Comparison of ENCODE assay signal across 10 cellular contexts in genomic region chr14:20440882-20441281, GRCh38. TPM values are rescaled to one million over a fixed set of nuclear protein-coding genes. Genes with fewer than 3 reads are reported as not detected.
DNase-seq lines count a peak whose midpoint lies in the region; ATAC-seq and TF ChIP-seq lines count a peak whose summit lies in the region.
"Had no signal": no experiment of that assay in that cellular context is flagged by ENCODE, and none has a peak within 500 bp of the region (broad histone marks: within the 10 kb centered on the region; RNA-seq: fewer than 3 reads in every experiment).

No MANE protein-coding gene starts in this region.

- no peaks in the 10 kb centered on the region for H3K9me3 Mint-ChIP-seq in activated T-cell treated with anti-CD3 and anti-CD28 coated beads, Interleukin-2, amount 50 U/mL, for 24 hours
- no peaks in the 10 kb centered on the region for H3K9me3 Mint-ChIP-seq in activated naive CD8-positive, alpha-beta T cell (ENCODE audit: low read depth)
- peaks cover 5% of the 10 kb centered on the region for H3K9me3 Mint-ChIP-seq in stimulated activated memory B cell treated with anti-CD40 and anti-IgM and Interleukin-4, amounts not matched to agents 10 μg/mL and 1 μg/mL and 100 μg/mL, for 72 hours

- H3F3A ChIP-seq in SK-N-SH (replicated peaks; ENCODE audit: insufficient read depth), result no peaks in the 10 kb centered on the region

- CTCF ChIA-PET in SK-N-SH (lab: Yijun Ruan, JAX), result interaction anchor here (1.3 kb wide), 1 partner anchor 90 kb away, joined by 4 read pairs; no protein-coding TSS in a partner anchor

- no peak overlapping the region for H3K9ac ChIP-seq in SK-N-SH

- no peak for TF ChIP-seq RAD21 in SK-N-SH (IDR thresholded peaks at IDR 0.05; ENCODE audit: low read length)

- no peaks in the 10 kb centered on the region for H3K9me3 ChIP-seq in SK-N-SH

- no peaks in the 10 kb centered on the region for H3K9me2 ChIP-seq in SK-N-SH

- WGBS in SK-N-SH (ENCODE audit: low lambda C conversion rate), result 95% methylated on average over 5 of the region's 5 CpGs

- H3K4me2 ChIP-seq in SK-N-SH, result no peak overlapping the region

- peaks cover 9% of the 10 kb centered on the region for H3K36me3 Mint-ChIP-seq in activated T-cell treated with anti-CD3 and anti-CD28 coated beads, Interleukin-2, amount 50 U/mL, for 24 hours (ENCODE audit: low read depth)
- peaks cover 4% of the 10 kb centered on the region for H3K36me3 Mint-ChIP-seq in activated naive CD8-positive, alpha-beta T cell
- peaks cover 14% of the 10 kb centered on the region for H3K36me3 Mint-ChIP-seq in stimulated activated memory B cell treated with anti-CD40 and anti-IgM and Interleukin-4, amounts not matched to agents 10 μg/mL and 1 μg/mL and 100 μg/mL, for 72 hours

- H3K27me3 Mint-ChIP-seq in activated T-cell treated with anti-CD3 and anti-CD28 coated beads, Interleukin-2, amount 50 U/mL, for 24 hours, result no peaks in the 10 kb centered on the region
- H3K27me3 Mint-ChIP-seq in activated naive CD8-positive, alpha-beta T cell, result no peaks in the 10 kb centered on the region
- no peaks in the 10 kb centered on the region for H3K27me3 Mint-ChIP-seq in stimulated activated memory B cell treated with anti-CD40 and anti-IgM and Interleukin-4, amounts not matched to agents 10 μg/mL and 1 μg/mL and 100 μg/mL, for 72 hours

- H3K4me1 ChIP-seq in SK-N-SH (ENCODE audit: control insufficient read depth in 1 of 2, insufficient read depth in 2 of 2, low read depth in 1 of 2, low read length in 1 of 2), result no peaks in the 10 kb centered on the region

- no peak overlapping the region for H2AFZ ChIP-seq in SK-N-SH (ENCODE audit: low read depth)

- ATAC-seq in stimulated activated memory B cell treated with anti-CD40 and anti-IgM and Interleukin-4, amounts not matched to agents 10 μg/mL and 1 μg/mL and 100 μg/mL, for 72 hours, result peak; percentile 76

- no peaks in the 10 kb centered on the region for H3K79me2 ChIP-seq in SK-N-SH (ENCODE audit: insufficient read depth)

- H3K27me3 ChIP-seq in SK-N-SH (ENCODE audit: insufficient read depth), result no peaks in the 10 kb centered on the region; the same call in 1 of the 2 replicates

- no peak overlapping the region for H3K4me3 ChIP-seq in SK-N-SH (ENCODE audit: low read depth in 2 of 2, low read length in 1 of 2)

- no peak overlapping the region for H3K4me3 Mint-ChIP-seq in activated T-cell treated with anti-CD3 and anti-CD28 coated beads, Interleukin-2, amount 50 U/mL, for 24 hours
- peak overlapping the region; percentile 70 for H3K4me3 Mint-ChIP-seq in activated naive CD8-positive, alpha-beta T cell
- no peak overlapping the region for H3K4me3 Mint-ChIP-seq in stimulated activated memory B cell treated with anti-CD40 and anti-IgM and Interleukin-4, amounts not matched to agents 10 μg/mL and 1 μg/mL and 100 μg/mL, for 72 hours

- H4K20me1 ChIP-seq in SK-N-SH (ENCODE audit: insufficient read depth), result no peaks in the 10 kb centered on the region

- H3K27ac ChIP-seq in SK-N-SH (ENCODE audit: low read depth in 2 of 2, low read length in 1 of 2), result no peak overlapping the region

- H3K4me1 Mint-ChIP-seq in activated T-cell treated with anti-CD3 and anti-CD28 coated beads, Interleukin-2, amount 50 U/mL, for 24 hours (ENCODE audit: low read depth), result peaks cover 20% of the 10 kb centered on the region
- H3K4me1 Mint-ChIP-seq in activated naive CD8-positive, alpha-beta T cell (ENCODE audit: low read depth), result peaks cover 29% of the 10 kb centered on the region
- H3K4me1 Mint-ChIP-seq in stimulated activated memory B cell treated with anti-CD40 and anti-IgM and Interleukin-4, amounts not matched to agents 10 μg/mL and 1 μg/mL and 100 μg/mL, for 72 hours, result peaks cover 54% of the 10 kb centered on the region

- intact Hi-C loops in posterior cingulate gyrus (cut with DNase I), result no loop called here

- peaks cover 2 to 8% of the 10 kb centered on the region in 2 experiments for H3K36me3 ChIP-seq in SK-N-SH (replicated peaks in 1 of 2; ENCODE audit: control insufficient read depth in 1 of 2, insufficient read depth in 2 of 2, low read length in 1 of 2)

- TF ChIP-seq CTCF in SK-N-SH (IDR thresholded peaks at IDR 0.05), result no peak

- POLR2A ChIA-PET in SK-N-SH (lab: Yijun Ruan, JAX), result no interaction called here

- no peak for TF ChIP-seq EP300 in SK-N-SH (IDR thresholded peaks at IDR 0.05; ENCODE audit: borderline replicate concordance in 1 of 2, low read depth in 1 of 2, low read length in 1 of 2)

- peak overlapping the region; percentile 77 for H3K27ac Mint-ChIP-seq in activated T-cell treated with anti-CD3 and anti-CD28 coated beads, Interleukin-2, amount 50 U/mL, for 24 hours
- peak overlapping the region; percentile 89 for H3K27ac Mint-ChIP-seq in activated naive CD8-positive, alpha-beta T cell
- H3K27ac Mint-ChIP-seq in stimulated activated memory B cell treated with anti-CD40 and anti-IgM and Interleukin-4, amounts not matched to agents 10 μg/mL and 1 μg/mL and 100 μg/mL, for 72 hours, result peak overlapping the region; percentile 69

- in situ Hi-C loops in KBM-7 (cut with MboI; ENCODE audit: low pct_unique_long_range_greater_than_20kb, low sequenced_read_pairs), result no loop called here

- peak; percentile 43 for DNase-seq in activated T-cell treated with anti-CD3 and anti-CD28 coated beads, Interleukin-2, amount 50 U/mL, for 24 hours
- no peak for DNase-seq in activated T-cell treated with anti-CD3 and anti-CD28 coated beads for 4 hours
- peak; percentile 47 for DNase-seq in KBM-7
- DNase-seq in posterior cingulate gyrus, result no peak
- DNase-seq in effector CD8-positive, alpha-beta T cell (lab: John Stamatoyannopoulos, UW), result no peak
- DNase-seq in SK-N-SH, result no peak
- DNase-seq: AML-193, kidney had no signal

TF ChIP-seq in SK-N-SH, 30 proteins besides CTCF, POLR2A, EP300 and RAD21 (continues in another document):
- TF ChIP-seq FOXM1 (IDR thresholded peaks at IDR 0.05; ENCODE audit: low read depth) (no peak), ELF1 (IDR thresholded peaks at IDR 0.05) (no peak), FOXJ3 (CRISPR knock-in tag; IDR thresholded peaks at IDR 0.05) (no peak), NFIC (IDR thresholded peaks at IDR 0.05; ENCODE audit: borderline replicate concordance) (no peak), ZBTB33 (IDR thresholded peaks at IDR 0.05; ENCODE audit: borderline replicate concordance, low read depth) (no peak), GATA2 (CRISPR knock-in tag; IDR thresholded peaks at IDR 0.05) (no peak), REST (IDR thresholded peaks at IDR 0.05; ENCODE audit: low read depth, low read length) (no peak), MEF2A (IDR thresholded peaks at IDR 0.05; ENCODE audit: borderline replicate concordance, low read depth) (no peak)

RNA-seq across cellular contexts. Expression of gene KLHL33, which starts 4.9 kb away (rescaled TPM):
- not detected in 2 replicates for polyA plus RNA-seq in SK-N-SH (2012; rRNA removed)
- polyA plus RNA-seq in SK-N-SH (2012; cell fraction: cytosol; rRNA removed), result under 0.01 TPM in 1 of 2 replicates, not detected in the other
- 0.02 and 0.08 TPM in 2 replicates for polyA plus RNA-seq in SK-N-SH (2012; cell fraction: nucleus; rRNA removed)

RNA-seq across cellular contexts. Expression of gene OSGEP, which starts 13.7 kb away (rescaled TPM):
- polyA plus RNA-seq in SK-N-SH (2012; rRNA removed), result 32.9 and 38.7 TPM in 2 replicates
- polyA plus RNA-seq in SK-N-SH (2012; cell fraction: cytosol; rRNA removed), result 18.2 and 24.9 TPM in 2 replicates
- polyA plus RNA-seq in SK-N-SH (2012; cell fraction: nucleus; rRNA removed), result 119 and 124 TPM in 2 replicates

RNA-seq across cellular contexts. Expression of gene APEX1, which starts 14.1 kb away (rescaled TPM):
- 279 and 291 TPM in 2 replicates for polyA plus RNA-seq in SK-N-SH (2012; rRNA removed)
- 279 and 296 TPM in 2 replicates for polyA plus RNA-seq in SK-N-SH (2012; cell fraction: cytosol; rRNA removed)
- 294 and 297 TPM in 2 replicates for polyA plus RNA-seq in SK-N-SH (2012; cell fraction: nucleus; rRNA removed)

RNA-seq across cellular contexts. Expression of gene PIP4P1, which starts 20.4 kb away (rescaled TPM):
- 30.7 and 38.9 TPM in 2 replicates for polyA plus RNA-seq in SK-N-SH (2012; rRNA removed)
- 19.5 and 25.1 TPM in 2 replicates for polyA plus RNA-seq in SK-N-SH (2012; cell fraction: cytosol; rRNA removed)
- 71.7 and 88.9 TPM in 2 replicates for polyA plus RNA-seq in SK-N-SH (2012; cell fraction: nucleus; rRNA removed)

RNA-seq across cellular contexts. Expression of gene TEP1, which starts 27.6 kb away (rescaled TPM):
- polyA plus RNA-seq in SK-N-SH (2012; rRNA removed), result 12.1 and 13.3 TPM in 2 replicates
- 6.5 TPM in 2 replicates for polyA plus RNA-seq in SK-N-SH (2012; cell fraction: cytosol; rRNA removed)
- 40.3 and 55.9 TPM in 2 replicates for polyA plus RNA-seq in SK-N-SH (2012; cell fraction: nucleus; rRNA removed)

Comparison
In these comparisons a context has a peak if more than half of its experiments do, and no peak if none do; other contexts are left out.
1. DNase-seq: peak in activated T-cell treated with anti-CD3 and anti-CD28 coated beads, Interleukin-2, amount 50 U/mL, for 24 hours (single experiment) and KBM-7 (single experiment); none in activated T-cell treated with anti-CD3 and anti-CD28 coated beads for 4 hours (single experiment), posterior cingulate gyrus (0 of 10), effector CD8-positive, alpha-beta T cell (single experiment) and SK-N-SH (single experiment).
2. Peak in every context shown above with its lines, with median percentiles within 50 percentile points of each other: H3K27ac Mint-ChIP-seq.